In genomic region chr14:73712071-73712506, GRCh38 we compare ENCODE assay signal across 8 cellular contexts. TPM values are rescaled to one million over a fixed set of nuclear protein-coding genes. Genes with fewer than 3 reads are reported as not detected.
DNase-seq lines count a peak whose midpoint lies in the region; ATAC-seq and TF ChIP-seq lines count a peak whose summit lies in the region.

No MANE protein-coding gene starts in this region.

- no peak for DNase-seq in AG04450 (ENCODE audit: low read depth, low spot score)
- DNase-seq in caudate nucleus (lab: John Stamatoyannopoulos, UW) = peak in 1 of 61 donors; percentile 44
- DNase-seq in kidney glomerular epithelial cell (lab: John Stamatoyannopoulos, UW) = no peak

- ATAC-seq in HG02870 (IDR thresholded peaks at IDR 0.05; ENCODE audit: unreplicated experiment) = no peak
- no peak for ATAC-seq in GM18861 (IDR thresholded peaks at IDR 0.05; ENCODE audit: unreplicated experiment)
- no peak for ATAC-seq in GM21423 (IDR thresholded peaks at IDR 0.05; ENCODE audit: unreplicated experiment)

- H3K9ac ChIP-seq in HUES48 (ENCODE audit: low read depth, low read length) = no peak overlapping the region
- peak overlapping the region; percentile 90 for H3K9ac ChIP-seq in muscle layer of colon (ENCODE audit: low read length)

- H3K27me3 ChIP-seq in AG04450 (ENCODE audit: control insufficient read depth, insufficient read depth, low read length) = no peaks in the 10 kb centered on the region
- H3K27me3 ChIP-seq in HUES48 (ENCODE audit: control insufficient read depth, insufficient read depth, low read length) = peaks cover 6% of the 10 kb centered on the region
- H3K27me3 ChIP-seq in muscle layer of colon (ENCODE audit: control insufficient read depth in 1 of 2, insufficient read depth in 2 of 2, low read length in 2 of 2) = no peaks in the 10 kb centered on the region

- H3K9me3 ChIP-seq in AG04450 (ENCODE audit: control insufficient read depth, insufficient read depth, low read length) = no peaks in the 10 kb centered on the region
- H3K9me3 ChIP-seq in HUES48 (ENCODE audit: control insufficient read depth, insufficient read depth, low read length) = no peaks in the 10 kb centered on the region
- H3K9me3 ChIP-seq in muscle layer of colon (ENCODE audit: low read length) = no peaks in the 10 kb centered on the region

- POLR2A ChIA-PET in AG04450 (lab: Yijun Ruan, JAX) = no interaction called here

- no peaks in the 10 kb centered on the region for H3K36me3 ChIP-seq in HUES48 (ENCODE audit: control insufficient read depth, insufficient read depth, low read length)
- H3K36me3 ChIP-seq in muscle layer of colon (ENCODE audit: insufficient read depth, low read length) = peaks cover 12% of the 10 kb centered on the region

- H3K4me3 ChIP-seq in AG04450 (ENCODE audit: low read depth, low read length) (peak overlapping the region; percentile 88), HUES48 (ENCODE audit: low read depth, low read length) (peak overlapping the region; percentile 97), muscle layer of colon (ENCODE audit: low read depth in 1 of 2, low read length in 2 of 2) (peak overlapping the region; percentile 94 to 96)

- H3K4me1 ChIP-seq in HUES48 (ENCODE audit: control insufficient read depth, insufficient read depth, low read length) (peaks cover 4% of the 10 kb centered on the region; the same call in 1 of the 2 replicates), muscle layer of colon (ENCODE audit: insufficient read depth, low read length) (peaks cover 21% of the 10 kb centered on the region)

- H3K27ac ChIP-seq in AG04450 (ENCODE audit: low read depth, low read length) (no peak overlapping the region), HUES48 (ENCODE audit: low read depth, low read length) (no peak overlapping the region), caudate nucleus (ENCODE audit: low read depth, low read length) (peak overlapping the region; percentile 24), muscle layer of colon (ENCODE audit: low read depth, low read length) (peak overlapping the region; percentile 84)

- TF ChIP-seq CTCF in AG04450 (IDR thresholded peaks at IDR 0.05; ENCODE audit: low read depth, low read length) = no peak

- CTCF ChIA-PET in AG04450 (lab: Charles Lee) = no interaction called here

RNA-seq across cellular contexts. Expression of gene PNMA1, which starts 2.1 kb away (rescaled TPM):
- 21.3 and 21.5 TPM in 2 replicates for polyA plus RNA-seq in AG04450 (2011; rRNA removed)
- 10.9 and 12.6 TPM in 2 replicates for polyA minus RNA-seq in AG04450 (2011; rRNA and poly(A)+ RNA removed)

Comparison
In these comparisons a context has a peak if more than half of its experiments do, and no peak if none do; other contexts are left out.
1. H3K27ac ChIP-seq: peak in caudate nucleus (single experiment) and muscle layer of colon (single experiment); none in AG04450 (single experiment) and HUES48 (single experiment).
2. Peak in every context shown above with its lines, with median percentiles within 50 percentile points of each other: H3K4me3 ChIP-seq.